In genomic region chr5:7753596-7753995, GRCh38 we compare ENCODE assay signal across 27 cellular contexts.
"Had no signal": no experiment of that assay in that cellular context is flagged by ENCODE, and none has a peak within 500 bp of the region (broad histone marks: within the 10 kb centered on the region; RNA-seq: fewer than 3 reads in every experiment).

No MANE protein-coding gene starts in this region.

- H3K4me3 Mint-ChIP-seq: activated CD4-positive, alpha-beta memory T cell treated with anti-CD3 and anti-CD28 coated beads, Interleukin-2, amount 10 ng/mL, durations not matched to agents 7 days and 5 days; activated CD4-positive, alpha-beta T cell treated with anti-CD3 and anti-CD28 coated beads, Interleukin-2, amount 10 ng/mL, durations not matched to agents 24 days and 14 days; activated naive CD4-positive, alpha-beta T cell treated with anti-CD3 and anti-CD28 coated beads, Interleukin-2, amount 10 ng/mL, durations not matched to agents 7 days and 5 days; activated T-cell treated with anti-CD3 and anti-CD28 coated beads, Interleukin-2, amount 50 U/mL, for 72 hours; immature natural killer cell; stimulated activated naive CD8-positive, alpha-beta T cell treated with anti-CD3 and anti-CD28 coated beads, Interleukin-15, Interleukin-2, amounts not matched to agents 100 ng/mL and 50 ng/mL, for 24 hours had no signal

- H3K27ac Mint-ChIP-seq: activated CD4-positive, alpha-beta memory T cell treated with anti-CD3 and anti-CD28 coated beads, Interleukin-2, amount 10 ng/mL, durations not matched to agents 7 days and 5 days; activated CD4-positive, alpha-beta T cell treated with anti-CD3 and anti-CD28 coated beads, Interleukin-2, amount 10 ng/mL, durations not matched to agents 24 days and 14 days; activated naive CD4-positive, alpha-beta T cell treated with anti-CD3 and anti-CD28 coated beads, Interleukin-2, amount 10 ng/mL, durations not matched to agents 7 days and 5 days; activated T-cell treated with anti-CD3 and anti-CD28 coated beads, Interleukin-2, amount 50 U/mL, for 72 hours; immature natural killer cell; stimulated activated naive CD8-positive, alpha-beta T cell treated with anti-CD3 and anti-CD28 coated beads, Interleukin-15, Interleukin-2, amounts not matched to agents 100 ng/mL and 50 ng/mL, for 24 hours had no signal

- FAIRE-seq: bronchial epithelial cell, frontal cortex had no signal

- H3K9me3 Mint-ChIP-seq: activated CD4-positive, alpha-beta memory T cell treated with anti-CD3 and anti-CD28 coated beads, Interleukin-2, amount 10 ng/mL, durations not matched to agents 7 days and 5 days; activated CD4-positive, alpha-beta T cell treated with anti-CD3 and anti-CD28 coated beads, Interleukin-2, amount 10 ng/mL, durations not matched to agents 24 days and 14 days; activated naive CD4-positive, alpha-beta T cell treated with anti-CD3 and anti-CD28 coated beads, Interleukin-2, amount 10 ng/mL, durations not matched to agents 7 days and 5 days; activated T-cell treated with anti-CD3 and anti-CD28 coated beads, Interleukin-2, amount 50 U/mL, for 72 hours; immature natural killer cell; stimulated activated naive CD8-positive, alpha-beta T cell treated with anti-CD3 and anti-CD28 coated beads, Interleukin-15, Interleukin-2, amounts not matched to agents 100 ng/mL and 50 ng/mL, for 24 hours had no signal

- ATAC-seq: activated CD4-positive, CD25-positive, alpha-beta regulatory T cell treated with anti-CD3 and anti-CD28 coated beads, Interleukin-2, amount 50 U/mL, for 24 hours; activated T-cell treated with anti-CD3 and anti-CD28 coated beads, Interleukin-2, amount 50 U/mL, for 72 hours; left lobe of liver; lower lobe of right lung; mucosa of descending colon; right lobe of liver had no signal

- H3K4me1 Mint-ChIP-seq: activated naive CD4-positive, alpha-beta T cell treated with anti-CD3 and anti-CD28 coated beads, Interleukin-2, amount 10 ng/mL, durations not matched to agents 7 days and 5 days; immature natural killer cell had no signal

- H3K27ac ChIP-seq: colonic mucosa, esophagus muscularis mucosa, hepatocyte, lower lobe of right lung, right lobe of liver had no signal

- H3K4me1 ChIP-seq: colonic mucosa, esophagus muscularis mucosa, lower lobe of right lung, right lobe of liver, tibial nerve had no signal

- H3K36me3 ChIP-seq: colonic mucosa, lower lobe of right lung, right lobe of liver, tibial nerve had no signal

- H3K9me3 ChIP-seq: colonic mucosa, esophagus muscularis mucosa, lower lobe of right lung, mucosa of descending colon, right lobe of liver, tibial nerve had no signal

- DNase-seq: activated CD4-positive, alpha-beta memory T cell treated with anti-CD3 and anti-CD28 coated beads, Interleukin-2, amount 10 ng/mL, durations not matched to agents 7 days and 5 days; activated CD4-positive, alpha-beta T cell treated with anti-CD3 and anti-CD28 coated beads, Interleukin-2, amount 10 ng/mL, durations not matched to agents 24 days and 14 days; activated effector memory CD4-positive, alpha-beta T cell treated with Interleukin-2 at 50 U/mL for 16 hours; activated naive CD4-positive, alpha-beta T cell treated with anti-CD3 and anti-CD28 coated beads, Interleukin-2, amount 10 ng/mL, durations not matched to agents 7 days and 5 days; activated T-cell treated with anti-CD3 and anti-CD28 coated beads, Interleukin-2, amount 50 U/mL, for 72 hours; amygdala; colonic mucosa; dorsolateral prefrontal cortex; glutamatergic neuron; immature natural killer cell; lower lobe of right lung; mesendoderm; mucosa of descending colon; nucleus accumbens; posterior cingulate gyrus; right lobe of liver; stimulated activated CD4-positive, alpha-beta T cell treated with anti-CD3 and anti-CD28 coated beads, Interleukin-1b, Interleukin-23, amount 100 ng/mL, for 48 hours; substantia nigra had no signal

- H3K4me3 ChIP-seq: colonic mucosa, dorsolateral prefrontal cortex, esophagus muscularis mucosa, hepatocyte, lower lobe of right lung, mucosa of descending colon, right lobe of liver, skin epidermis, tibial nerve had no signal

- H3K36me3 Mint-ChIP-seq: activated naive CD4-positive, alpha-beta T cell treated with anti-CD3 and anti-CD28 coated beads, Interleukin-2, amount 10 ng/mL, durations not matched to agents 7 days and 5 days; immature natural killer cell had no signal

- H3K27me3 ChIP-seq: colonic mucosa, esophagus muscularis mucosa, right lobe of liver, tibial nerve had no signal
